In the genomic region with DNA sequence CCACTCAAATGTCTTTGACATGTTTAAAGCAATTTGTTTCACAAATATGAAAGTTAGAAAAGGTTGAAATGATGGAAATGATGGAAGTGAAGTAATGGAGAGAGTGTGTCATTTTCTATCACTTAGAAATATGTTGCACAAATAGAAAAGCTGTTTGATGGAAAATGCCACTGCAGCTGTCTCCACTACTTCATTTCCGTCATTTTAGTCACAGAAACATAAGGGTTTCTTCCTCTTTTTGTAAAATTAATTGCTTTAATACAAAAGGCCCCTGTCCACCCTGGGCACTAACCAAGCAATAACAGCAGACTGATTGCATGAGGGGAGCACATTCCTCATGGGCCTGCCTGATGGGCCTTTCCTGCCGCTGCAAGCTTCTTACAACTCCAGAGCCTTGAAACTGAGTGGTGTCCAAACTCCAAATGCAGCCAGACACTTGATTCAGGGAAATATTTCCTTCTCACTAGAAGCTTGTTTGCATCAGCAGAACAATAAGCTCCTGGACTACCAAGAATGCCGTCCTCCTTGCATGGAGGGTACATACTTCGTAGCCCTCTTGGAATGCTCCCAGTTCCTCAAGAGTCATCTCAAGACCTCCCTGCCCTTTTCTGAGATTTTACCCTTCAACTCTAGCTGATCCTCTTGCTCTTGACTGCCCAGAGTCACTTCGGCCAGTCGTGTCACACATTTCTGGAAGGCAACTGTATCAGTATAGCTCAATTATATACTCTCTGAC, we compare ENCODE assay signal across 14 cellular contexts. TPM values are rescaled to one million over a fixed set of nuclear protein-coding genes. Genes with fewer than 3 reads are reported as not detected.
"Had no signal": no experiment of that assay in that cellular context is flagged by ENCODE, and none has a peak within 500 bp of the region (broad histone marks: within the 10 kb centered on the region; RNA-seq: fewer than 3 reads in every experiment).

No MANE protein-coding gene starts in this region.

- DNase-seq: activated CD4-positive, alpha-beta T cell treated with anti-CD3 and anti-CD28 coated beads for 4 hours; activated naive CD4-positive, alpha-beta T cell treated with Interleukin-2 at 50 U/mL for 16 hours; activated naive CD8-positive, alpha-beta T cell treated with anti-CD3 and anti-CD28 coated beads, Interleukin-2, amount 50 U/mL, for 24 hours; effector CD4-positive, alpha-beta T cell; hippocampal formation; stimulated activated CD4-positive, alpha-beta T cell treated with anti-CD3 and anti-CD28 coated beads, Interleukin-15, amount 100 ng/mL, for 24 hours; stimulated activated CD4-positive, alpha-beta T cell treated with anti-CD3 and anti-CD28 coated beads, Interleukin-4, amount 100 ng/mL, for 24 hours; stimulated activated naive CD8-positive, alpha-beta T cell treated with anti-CD3 and anti-CD28 coated beads, Interleukin-15, amount 100 ng/mL, for 72 hours had no signal

- H3K27me3 ChIP-seq: cardiac muscle cell, gastroesophageal sphincter had no signal

- H3K36me3 ChIP-seq: cardiac muscle cell, gastroesophageal sphincter, thoracic aorta had no signal

- ATAC-seq: activated naive CD8-positive, alpha-beta T cell treated with anti-CD3 and anti-CD28 coated beads, Interleukin-2, amount 50 U/mL, for 24 hours; gastroesophageal sphincter; stimulated activated naive CD8-positive, alpha-beta T cell treated with anti-CD3 and anti-CD28 coated beads, Interleukin-15, amount 100 ng/mL, for 72 hours had no signal

- H3K4me1 ChIP-seq: gastroesophageal sphincter, parathyroid adenoma had no signal

- H3K9me3 ChIP-seq: gastroesophageal sphincter, thoracic aorta had no signal

- H3K27ac ChIP-seq: cardiac muscle cell, gastroesophageal sphincter, parathyroid adenoma, thoracic aorta, VCaP had no signal

- H3K4me3 ChIP-seq: cardiac muscle cell, gastroesophageal sphincter, thoracic aorta had no signal

RNA-seq across cellular contexts. Expression of a gene that starts 36.1 kb away (rescaled TPM):
- total RNA-seq: endothelial cell of umbilical vein had no signal
